Comparison of ENCODE assay signal across 8 cellular contexts in genomic region chr3:39150803-39151631, GRCh38. TPM values are rescaled to one million over a fixed set of nuclear protein-coding genes. Genes with fewer than 3 reads are reported as not detected.
DNase-seq lines count a peak whose midpoint lies in the region; ATAC-seq and TF ChIP-seq lines count a peak whose summit lies in the region.

No MANE protein-coding gene starts in this region.

- no peaks in the 10 kb centered on the region for H3K9me3 Mint-ChIP-seq in IgD-negative memory B cell
- no peaks in the 10 kb centered on the region for H3K9me3 Mint-ChIP-seq in activated CD4-positive, alpha-beta T cell treated with anti-CD3 and anti-CD28 coated beads, Interleukin-2, amount 10 ng/mL, durations not matched to agents 24 days and 14 days

- H3K27ac ChIP-seq in C4-2B: peak overlapping the region; percentile 92
- H3K27ac ChIP-seq in effector memory CD4-positive, alpha-beta T cell (ENCODE audit: insufficient read depth, low read length, poor library complexity, severe bottlenecking): peak overlapping the region; percentile 99
- peak overlapping the region; percentile 99 for H3K27ac ChIP-seq in lower lobe of right lung

- peaks cover 66% of the 10 kb centered on the region for H3K4me1 ChIP-seq in effector memory CD4-positive, alpha-beta T cell (ENCODE audit: control insufficient read depth, insufficient read depth, low read length, poor library complexity, severe bottlenecking)
- H3K4me1 ChIP-seq in lower lobe of right lung: peaks cover 74% of the 10 kb centered on the region

- no peaks in the 10 kb centered on the region for H3K9me3 ChIP-seq in effector memory CD4-positive, alpha-beta T cell (ENCODE audit: control insufficient read depth, low read length)
- no peaks in the 10 kb centered on the region for H3K9me3 ChIP-seq in lower lobe of right lung

- peak; percentile 82 for DNase-seq in activated CD4-positive, alpha-beta T cell treated with anti-CD3 and anti-CD28 coated beads, Interleukin-2, amount 10 ng/mL, durations not matched to agents 24 days and 14 days
- DNase-seq in effector memory CD4-positive, alpha-beta T cell: peak; percentile 42 to 58 (median 54)
- DNase-seq in lower lobe of right lung (peak; percentile 85), GM13977 (ENCODE audit: low spot score) (no peak), NCI-H2081 (lab: John Stamatoyannopoulos, UW) (no peak)
- peak; percentile 42 to 76 (median 59) for DNase-seq in stimulated activated CD4-positive, alpha-beta T cell treated with anti-CD3 and anti-CD28 coated beads, TNF-alpha, amount 100 ng/mL, for 24 hours (ENCODE audit: low read depth in 3 of 3)

- H3K4me1 Mint-ChIP-seq in IgD-negative memory B cell: peaks cover 44 to 65% (median 64%) of the 10 kb centered on the region in 3 donors
- peaks cover 73% of the 10 kb centered on the region for H3K4me1 Mint-ChIP-seq in activated CD4-positive, alpha-beta T cell treated with anti-CD3 and anti-CD28 coated beads, Interleukin-2, amount 10 ng/mL, durations not matched to agents 24 days and 14 days

- H3K27me3 Mint-ChIP-seq in IgD-negative memory B cell: peaks cover 4% of the 10 kb centered on the region
- H3K27me3 Mint-ChIP-seq in activated CD4-positive, alpha-beta T cell treated with anti-CD3 and anti-CD28 coated beads, Interleukin-2, amount 10 ng/mL, durations not matched to agents 24 days and 14 days: no peaks in the 10 kb centered on the region

- H3K4me3 Mint-ChIP-seq in IgD-negative memory B cell: peak overlapping the region; percentile 69 to 94 (median 87)
- peak overlapping the region; percentile 96 for H3K4me3 Mint-ChIP-seq in activated CD4-positive, alpha-beta T cell treated with anti-CD3 and anti-CD28 coated beads, Interleukin-2, amount 10 ng/mL, durations not matched to agents 24 days and 14 days

- intact Hi-C loops in activated CD4-positive, alpha-beta T cell treated with anti-CD3 and anti-CD28 coated beads, Interleukin-2, amount 10 ng/mL, durations not matched to agents 24 days and 14 days (cut with micrococcal nuclease): loop anchor here (1.0 kb wide), 1 partner anchor 117 kb away; no protein-coding TSS in a partner anchor
- intact Hi-C loops in lower lobe of right lung (cut with DNase I): no loop called here

- H3K36me3 Mint-ChIP-seq in IgD-negative memory B cell: peaks cover under 1% of the 10 kb centered on the region
- peaks cover 56% of the 10 kb centered on the region for H3K36me3 Mint-ChIP-seq in activated CD4-positive, alpha-beta T cell treated with anti-CD3 and anti-CD28 coated beads, Interleukin-2, amount 10 ng/mL, durations not matched to agents 24 days and 14 days (ENCODE audit: low read depth)

- peak overlapping the region; percentile 94 to 99 (median 97) for H3K27ac Mint-ChIP-seq in IgD-negative memory B cell
- peak overlapping the region; percentile 100 for H3K27ac Mint-ChIP-seq in activated CD4-positive, alpha-beta T cell treated with anti-CD3 and anti-CD28 coated beads, Interleukin-2, amount 10 ng/mL, durations not matched to agents 24 days and 14 days

- in situ Hi-C loops in GM13977 (cut with MboI; ENCODE audit: low pct_unique_long_range_greater_than_20kb, low sequenced_read_pairs, unreplicated experiment): no loop called here

- no peaks in the 10 kb centered on the region for H3K27me3 ChIP-seq in effector memory CD4-positive, alpha-beta T cell (replicated peaks; ENCODE audit: control insufficient read depth, insufficient read depth, low read length, poor library complexity, severe bottlenecking)
- no peaks in the 10 kb centered on the region for H3K27me3 ChIP-seq in lower lobe of right lung (ENCODE audit: low read depth)

- H3K4me3 ChIP-seq in effector memory CD4-positive, alpha-beta T cell (ENCODE audit: insufficient read depth, low read depth, low read length, poor library complexity, severe bottlenecking): peak overlapping the region; percentile 91
- H3K4me3 ChIP-seq in lower lobe of right lung: peak overlapping the region; percentile 86

- peak; percentile 24 to 27 for ATAC-seq in lower lobe of right lung

- TF ChIP-seq CTCF in C4-2B (conservative IDR thresholded peaks at IDR 0.05) (no peak), lower lobe of right lung (IDR thresholded peaks at IDR 0.05) (no peak), GM13977 (IDR thresholded peaks at IDR 0.05; ENCODE audit: extremely low read depth, insufficient read depth, missing control alignments) (no peak)

- peaks cover 7% of the 10 kb centered on the region for H3K36me3 ChIP-seq in effector memory CD4-positive, alpha-beta T cell (ENCODE audit: control insufficient read depth, insufficient read depth, low read length)
- peaks cover 7% of the 10 kb centered on the region for H3K36me3 ChIP-seq in lower lobe of right lung

RNA-seq across cellular contexts. Expression of gene CSRNP1, which starts 2.4 kb away (rescaled TPM):
- polyA plus RNA-seq in IgD-negative memory B cell: 79.9 TPM
- 40.5 and 43.1 TPM in 2 replicates for total RNA-seq in activated CD4-positive, alpha-beta T cell treated with anti-CD3 and anti-CD28 coated beads, Interleukin-2, amount 10 ng/mL, durations not matched to agents 24 days and 14 days
- total RNA-seq in lower lobe of right lung: 55.1 TPM

RNA-seq across cellular contexts. Expression of gene XIRP1, which starts 41.4 kb away (rescaled TPM):
- not detected for polyA plus RNA-seq in IgD-negative memory B cell
- 2.7 and 2.9 TPM in 2 replicates for total RNA-seq in activated CD4-positive, alpha-beta T cell treated with anti-CD3 and anti-CD28 coated beads, Interleukin-2, amount 10 ng/mL, durations not matched to agents 24 days and 14 days
- not detected for total RNA-seq in lower lobe of right lung

RNA-seq across cellular contexts. Expression of gene TTC21A, which starts 43.5 kb away (rescaled TPM):
- polyA plus RNA-seq in IgD-negative memory B cell: 5.5 TPM
- 0.54 and 0.89 TPM in 2 replicates for total RNA-seq in activated CD4-positive, alpha-beta T cell treated with anti-CD3 and anti-CD28 coated beads, Interleukin-2, amount 10 ng/mL, durations not matched to agents 24 days and 14 days
- total RNA-seq in lower lobe of right lung: 18.8 TPM

RNA-seq across cellular contexts. Expression of gene GORASP1, which starts 43.6 kb away (rescaled TPM):
- 33.3 TPM for polyA plus RNA-seq in IgD-negative memory B cell
- total RNA-seq in activated CD4-positive, alpha-beta T cell treated with anti-CD3 and anti-CD28 coated beads, Interleukin-2, amount 10 ng/mL, durations not matched to agents 24 days and 14 days: 31.5 and 32.1 TPM in 2 replicates
- total RNA-seq in lower lobe of right lung: 81.6 TPM

Comparison
In these comparisons a context has a peak if more than half of its experiments do, and no peak if none do; other contexts are left out.
1. DNase-seq: peak in activated CD4-positive, alpha-beta T cell treated with anti-CD3 and anti-CD28 coated beads, Interleukin-2, amount 10 ng/mL, durations not matched to agents 24 days and 14 days (single experiment), effector memory CD4-positive, alpha-beta T cell (3 of 3), lower lobe of right lung (single experiment) and stimulated activated CD4-positive, alpha-beta T cell treated with anti-CD3 and anti-CD28 coated beads, TNF-alpha, amount 100 ng/mL, for 24 hours (3 of 3); none in GM13977 (single experiment) and NCI-H2081 (0 of 2).
2. RNA of gene TTC21A, which starts 43.5 kb away (total RNA-seq): 18.8 TPM in lower lobe of right lung (single experiment); 0.54 to 0.89 TPM in activated CD4-positive, alpha-beta T cell treated with anti-CD3 and anti-CD28 coated beads, Interleukin-2, amount 10 ng/mL, durations not matched to agents 24 days and 14 days; every median in the first group is over 10 times any median in the second.
3. Peak in every context shown above with its lines, with median percentiles within 50 percentile points of each other: H3K27ac ChIP-seq.